8 cellular contexts compared by ENCODE assay signal in genomic region chr2:70084973-70085710, GRCh38.
DNase-seq lines count a peak whose midpoint lies in the region; ATAC-seq and TF ChIP-seq lines count a peak whose summit lies in the region.

No MANE protein-coding gene starts in this region.

- H3K4me3 ChIP-seq in OCI-LY3 (ENCODE audit: low read length) (peak overlapping the region; percentile 91), iPS DF 6.9 (ENCODE audit: low read length) (no peak overlapping the region; the same call in 1 of the 2 replicates), skin epidermis (peak overlapping the region; percentile 54 to 96 (median 87))

- H3K9me3 ChIP-seq in OCI-LY3 (ENCODE audit: insufficient read depth, low read length) (no peaks in the 10 kb centered on the region), iPS DF 6.9 (ENCODE audit: control insufficient read depth, insufficient read depth, low read length) (no peaks in the 10 kb centered on the region)

- CTCF ChIA-PET in activated naive CD4-positive, alpha-beta T cell treated with anti-CD3 and anti-CD28 coated beads, Interleukin-2, amount 10 ng/mL, durations not matched to agents 7 days and 5 days (lab: Charles Lee): interaction anchor here (0.8 to 6.4 kb wide), 10 partner anchors 14 to 173 kb away, joined by 3 to 42 read pairs (median 5); no protein-coding TSS in a partner anchor

- H3K4me2 ChIP-seq in OCI-LY3 (ENCODE audit: low read length): peak overlapping the region; percentile 97

- H3K27me3 ChIP-seq in OCI-LY3 (ENCODE audit: low read depth, low read length) (no peaks in the 10 kb centered on the region), iPS DF 6.9 (ENCODE audit: control insufficient read depth, insufficient read depth, low read length) (no peaks in the 10 kb centered on the region)

- peak overlapping the region; percentile 98 for H3K4me3 Mint-ChIP-seq in activated naive CD4-positive, alpha-beta T cell treated with anti-CD3 and anti-CD28 coated beads, Interleukin-2, amount 10 ng/mL, durations not matched to agents 7 days and 5 days

- H3K36me3 Mint-ChIP-seq in activated naive CD4-positive, alpha-beta T cell treated with anti-CD3 and anti-CD28 coated beads, Interleukin-2, amount 10 ng/mL, durations not matched to agents 7 days and 5 days: peaks cover 52% of the 10 kb centered on the region

- H3K4me1 ChIP-seq in OCI-LY3 (ENCODE audit: low read length) (peaks cover 45% of the 10 kb centered on the region), iPS DF 6.9 (ENCODE audit: control insufficient read depth, insufficient read depth, low read length) (peaks cover 2% of the 10 kb centered on the region; the same call in 1 of the 2 replicates)

- H3K4me1 Mint-ChIP-seq in activated naive CD4-positive, alpha-beta T cell treated with anti-CD3 and anti-CD28 coated beads, Interleukin-2, amount 10 ng/mL, durations not matched to agents 7 days and 5 days: peaks cover 55% of the 10 kb centered on the region

- H3K27ac ChIP-seq in OCI-LY3 (ENCODE audit: low read length) (peak overlapping the region; percentile 99), iPS DF 6.9 (ENCODE audit: low read length) (peak overlapping the region; percentile 20), skin epidermis (peak overlapping the region; percentile 39 to 100 (median 100))

- TF ChIP-seq CTCF in GM20000 (IDR thresholded peaks at IDR 0.05; ENCODE audit: extremely low read depth, missing control alignments) (no peak), OCI-LY3 (IDR thresholded peaks at IDR 0.05; ENCODE audit: low read depth, low read length) (no peak)

- DNase-seq in GM20000 (ENCODE audit: low spot score) (peak; percentile 57), iPS DF 6.9 (ENCODE audit: low read depth, low spot score) (no peak), NCI-H446 treated with DMSO at 0.1 percent for 48 hours (lab: John Stamatoyannopoulos, UW) (no peak)
- peak; percentile 71 for DNase-seq in activated naive CD4-positive, alpha-beta T cell treated with anti-CD3 and anti-CD28 coated beads, Interleukin-2, amount 10 ng/mL, durations not matched to agents 7 days and 5 days

- peaks cover 4% of the 10 kb centered on the region; the same call in 1 of the 2 replicates for H4K20me1 ChIP-seq in OCI-LY3 (ENCODE audit: insufficient read depth, low read length)

- H3K36me3 ChIP-seq in OCI-LY3 (replicated peaks; ENCODE audit: low read depth, low read length) (peaks cover 35% of the 10 kb centered on the region), iPS DF 6.9 (ENCODE audit: control insufficient read depth, insufficient read depth, low read length) (peaks cover 12% of the 10 kb centered on the region; the same call in 1 of the 2 replicates)

- H3K9ac ChIP-seq in OCI-LY3 (ENCODE audit: low read length): peak overlapping the region; percentile 100

- no peaks in the 10 kb centered on the region for H3K9me3 Mint-ChIP-seq in activated naive CD4-positive, alpha-beta T cell treated with anti-CD3 and anti-CD28 coated beads, Interleukin-2, amount 10 ng/mL, durations not matched to agents 7 days and 5 days

- ATAC-seq in HG02973 (IDR thresholded peaks at IDR 0.05; ENCODE audit: unreplicated experiment): no peak
- no peak for ATAC-seq in HG03097 (IDR thresholded peaks at IDR 0.05; ENCODE audit: low FRiP score, unreplicated experiment)

- H2AFZ ChIP-seq in OCI-LY3 (ENCODE audit: low read depth, low read length): 0 out of 2 replicates have a peak overlapping the region, but pooled peaks have one; percentile 7

- H3K27ac Mint-ChIP-seq in activated naive CD4-positive, alpha-beta T cell treated with anti-CD3 and anti-CD28 coated beads, Interleukin-2, amount 10 ng/mL, durations not matched to agents 7 days and 5 days: peak overlapping the region; percentile 100

- WGBS in iPS DF 6.9 (ENCODE audit: insufficient coverage, insufficient read length): no CpG with 5 or more reads among the region's 10 CpGs

- peaks cover 28% of the 10 kb centered on the region for H3K79me2 ChIP-seq in OCI-LY3 (ENCODE audit: low read length)

- H3K27me3 Mint-ChIP-seq in activated naive CD4-positive, alpha-beta T cell treated with anti-CD3 and anti-CD28 coated beads, Interleukin-2, amount 10 ng/mL, durations not matched to agents 7 days and 5 days: peaks cover 4% of the 10 kb centered on the region

Comparison
In these comparisons a context has a peak if more than half of its experiments do, and no peak if none do; other contexts are left out.
1. DNase-seq: peak in GM20000 (single experiment) and activated naive CD4-positive, alpha-beta T cell treated with anti-CD3 and anti-CD28 coated beads, Interleukin-2, amount 10 ng/mL, durations not matched to agents 7 days and 5 days (single experiment); none in iPS DF 6.9 (single experiment) and NCI-H446 treated with DMSO at 0.1 percent for 48 hours (single experiment).
2. H3K27ac ChIP-seq: peak in every context shown above with its lines; median percentile 100 in skin epidermis; 99 in OCI-LY3; 20 in iPS DF 6.9.